10 cellular contexts compared by ENCODE assay signal in the genomic region with DNA sequence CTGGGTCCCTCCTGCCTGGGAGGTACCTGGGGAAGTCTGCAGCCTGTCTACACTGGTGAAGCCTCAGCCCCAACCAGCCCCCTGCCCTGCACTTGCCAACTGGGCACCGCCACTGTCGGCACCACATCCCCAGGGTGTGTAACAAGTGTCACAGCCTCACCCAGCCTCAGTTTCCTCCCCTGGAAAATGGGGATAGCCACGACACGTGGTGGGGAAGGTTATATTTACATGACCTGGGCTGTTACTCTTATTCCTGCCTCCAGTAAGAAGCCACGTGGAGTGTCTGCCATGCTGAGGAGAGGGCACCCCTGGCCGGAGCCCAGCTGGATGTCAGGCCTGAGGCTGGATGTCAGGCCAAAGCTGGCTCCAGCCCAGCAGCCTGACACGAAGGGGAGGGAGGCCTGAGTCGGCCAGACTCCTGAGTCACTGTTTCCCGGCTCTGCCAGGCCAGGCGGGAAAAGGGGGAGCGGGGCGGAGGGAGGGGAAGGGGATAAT. TPM values are rescaled to one million over a fixed set of nuclear protein-coding genes. Genes with fewer than 3 reads are reported as not detected.
A peak's percentile ranks its signal among the peaks of the same experiment; 100 is the strongest.
DNase-seq lines count a peak whose midpoint lies in the region; ATAC-seq, FAIRE-seq and TF ChIP-seq lines count a peak whose summit lies in the region.
"Had no signal": no experiment of that assay in that cellular context is flagged by ENCODE, and none has a peak within 500 bp of the region (broad histone marks: within the 10 kb centered on the region; RNA-seq: fewer than 3 reads in every experiment).

No MANE protein-coding gene starts in this region.

- H3K27me3 Mint-ChIP-seq in activated T-helper 1 cell treated with anti-CD3 and anti-CD28 coated beads, Interleukin-12 subunit alpha, Interleukin-12 subunit beta, Interleukin-2, Interleukin-4 antibody, amounts not matched to agents 30 ng/mL and 10 ng/mL and 1 ng/mL, durations not matched to agents 14 hours and 24 hours and 36 hours (ENCODE audit: insufficient read depth) = no peaks in the 10 kb centered on the region
- peaks cover 14% of the 10 kb centered on the region for H3K27me3 Mint-ChIP-seq in activated CD4-positive, alpha-beta memory T cell treated with anti-CD3 and anti-CD28 coated beads, Interleukin-2, amount 10 ng/mL, durations not matched to agents 7 days and 5 days

- H3K9me3 ChIP-seq in endothelial cell of umbilical vein (replicated peaks; ENCODE audit: control insufficient read depth, insufficient read depth, low read length) (no peaks in the 10 kb centered on the region), aorta (ENCODE audit: control insufficient read depth, low read length) (no peaks in the 10 kb centered on the region)
- H3K9me3 ChIP-seq: prostate gland had no signal

- no peak for TF ChIP-seq CTCF in endothelial cell of umbilical vein (IDR thresholded peaks at IDR 0.05; ENCODE audit: extremely low read depth in 1 of 2, insufficient read depth in 1 of 2, low read depth in 1 of 2, low read length in 2 of 2)

- H3K36me3 Mint-ChIP-seq in activated T-helper 1 cell treated with anti-CD3 and anti-CD28 coated beads, Interleukin-12 subunit alpha, Interleukin-12 subunit beta, Interleukin-2, Interleukin-4 antibody, amounts not matched to agents 30 ng/mL and 10 ng/mL and 1 ng/mL, durations not matched to agents 14 hours and 24 hours and 36 hours (ENCODE audit: low read depth) = no peaks in the 10 kb centered on the region
- H3K36me3 Mint-ChIP-seq in activated CD4-positive, alpha-beta memory T cell treated with anti-CD3 and anti-CD28 coated beads, Interleukin-2, amount 10 ng/mL, durations not matched to agents 7 days and 5 days (ENCODE audit: low read depth) = no peaks in the 10 kb centered on the region

- 7 to 8% methylated on average over 10 to 12 of the region's 12 CpGs for WGBS in aorta, 2 donors

- no peaks in the 10 kb centered on the region for H3K79me2 ChIP-seq in endothelial cell of umbilical vein (ENCODE audit: control insufficient read depth, insufficient read depth, low read length)

- no peak overlapping the region for H3K4me3 Mint-ChIP-seq in activated T-helper 1 cell treated with anti-CD3 and anti-CD28 coated beads, Interleukin-12 subunit alpha, Interleukin-12 subunit beta, Interleukin-2, Interleukin-4 antibody, amounts not matched to agents 30 ng/mL and 10 ng/mL and 1 ng/mL, durations not matched to agents 14 hours and 24 hours and 36 hours
- no peak overlapping the region for H3K4me3 Mint-ChIP-seq in activated CD4-positive, alpha-beta memory T cell treated with anti-CD3 and anti-CD28 coated beads, Interleukin-2, amount 10 ng/mL, durations not matched to agents 7 days and 5 days

- ATAC-seq in aorta (ENCODE audit: low FRiP score) (peak; percentile 80), HG03175 (IDR thresholded peaks at IDR 0.05; ENCODE audit: unreplicated experiment) (no peak)

- H3K4me1 ChIP-seq in endothelial cell of umbilical vein (ENCODE audit: control insufficient read depth, extremely low read depth, insufficient read depth, low read length) (peaks cover 43% of the 10 kb centered on the region), aorta (ENCODE audit: control insufficient read depth in 1 of 2, insufficient read depth in 2 of 2, low read length in 2 of 2) (no peaks in the 10 kb centered on the region)
- H3K4me1 ChIP-seq: prostate gland had no signal

- FAIRE-seq in endothelial cell of umbilical vein (lab: Jason Lieb, UNC) = peak; percentile 93

- peak overlapping the region; percentile 99 for H3K27ac ChIP-seq in endothelial cell of umbilical vein (ENCODE audit: insufficient read depth, low read depth, low read length)
- peak overlapping the region in 1 of 2 donors; percentile 41 for H3K27ac ChIP-seq in aorta (ENCODE audit: low read depth in 1 of 2, low read length in 2 of 2)
- H3K27ac ChIP-seq: prostate gland had no signal

- no peaks in the 10 kb centered on the region for H4K20me1 ChIP-seq in endothelial cell of umbilical vein (replicated peaks; ENCODE audit: control insufficient read depth, extremely low read depth, insufficient read depth, low read length)

- BruUV-seq in endothelial cell of umbilical vein (replicated peaks; lab: Mats Ljungman, UMichigan) = no TSS peak

- CTCF ChIA-PET in endothelial cell of umbilical vein (lab: Charles Lee) = interaction anchor here (0.7 to 2.1 kb wide), 6 partner anchors 15 to 48 kb away, joined by 3 to 7 read pairs (median 6); no protein-coding TSS in a partner anchor
- CTCF ChIA-PET in activated CD4-positive, alpha-beta memory T cell treated with anti-CD3 and anti-CD28 coated beads, Interleukin-2, amount 10 ng/mL, durations not matched to agents 7 days and 5 days (lab: Charles Lee) = interaction anchor here (1.1 kb wide), 1 partner anchor 49 kb away, joined by 3 read pairs; no protein-coding TSS in a partner anchor

- H2AFZ ChIP-seq in endothelial cell of umbilical vein (ENCODE audit: low read depth, low read length) = no peak overlapping the region

- TF ChIP-seq POLR2A in endothelial cell of umbilical vein (IDR thresholded peaks at IDR 0.05; ENCODE audit: low read depth, low read length) = peak; percentile 9

- intact Hi-C loops in endothelial cell of umbilical vein (cut with micrococcal nuclease) = no loop called here
- intact Hi-C loops in aorta (cut with DNase I) = no loop called here
- intact Hi-C loops in activated T-helper 1 cell treated with anti-CD3 and anti-CD28 coated beads, Interleukin-12 subunit alpha, Interleukin-12 subunit beta, Interleukin-2, Interleukin-4 antibody, amounts not matched to agents 30 ng/mL and 10 ng/mL and 1 ng/mL, durations not matched to agents 14 hours and 24 hours and 36 hours (cut with micrococcal nuclease) = no loop called here

- peak overlapping the region; percentile 61 for H3K9ac ChIP-seq in endothelial cell of umbilical vein (replicated peaks; ENCODE audit: extremely low read depth, insufficient read depth, low read length)

- DNase-seq in NCI-H82 (lab: John Stamatoyannopoulos, UW) (peak; percentile 39), NCI-H82 treated with DMSO at 0.1 percent for 48 hours (lab: John Stamatoyannopoulos, UW; ENCODE audit: unreplicated experiment) (no peak), endothelial cell of umbilical vein (ENCODE audit: low read depth, low spot score) (peak; percentile 95), lung microvascular endothelial cell (ENCODE audit: low read depth in 2 of 2) (peak; percentile 95 to 97), aorta (peak; percentile 93 to 96)
- DNase-seq in activated T-helper 1 cell treated with anti-CD3 and anti-CD28 coated beads, Interleukin-12 subunit alpha, Interleukin-12 subunit beta, Interleukin-2, Interleukin-4 antibody, amounts not matched to agents 30 ng/mL and 10 ng/mL and 1 ng/mL, durations not matched to agents 14 hours and 24 hours and 36 hours (ENCODE audit: low spot score) = no peak
- no peak for DNase-seq in activated CD4-positive, alpha-beta memory T cell treated with anti-CD3 and anti-CD28 coated beads, Interleukin-2, amount 10 ng/mL, durations not matched to agents 7 days and 5 days
- DNase-seq: cerebellar nuclear complex had no signal

- no peak overlapping the region for H3K27ac Mint-ChIP-seq in activated T-helper 1 cell treated with anti-CD3 and anti-CD28 coated beads, Interleukin-12 subunit alpha, Interleukin-12 subunit beta, Interleukin-2, Interleukin-4 antibody, amounts not matched to agents 30 ng/mL and 10 ng/mL and 1 ng/mL, durations not matched to agents 14 hours and 24 hours and 36 hours
- H3K27ac Mint-ChIP-seq in activated CD4-positive, alpha-beta memory T cell treated with anti-CD3 and anti-CD28 coated beads, Interleukin-2, amount 10 ng/mL, durations not matched to agents 7 days and 5 days = no peak overlapping the region

- H3K27me3 ChIP-seq in endothelial cell of umbilical vein (ENCODE audit: control insufficient read depth in 2 of 2, insufficient read depth in 2 of 2, low read length in 2 of 2) (no peaks in the 10 kb centered on the region), aorta (ENCODE audit: control insufficient read depth in 1 of 2, insufficient read depth in 2 of 2, low read length in 1 of 2) (no peaks in the 10 kb centered on the region)

- H3K36me3 ChIP-seq in endothelial cell of umbilical vein (ENCODE audit: control insufficient read depth in 2 of 2, extremely low read depth in 1 of 2, insufficient read depth in 2 of 2, low read length in 2 of 2) (no peaks in the 10 kb centered on the region), aorta (ENCODE audit: control insufficient read depth in 1 of 2, insufficient read depth in 2 of 2, low read length in 1 of 2) (no peaks in the 10 kb centered on the region)
- H3K36me3 ChIP-seq: prostate gland had no signal

- peaks cover 11% of the 10 kb centered on the region for H3K4me1 Mint-ChIP-seq in activated T-helper 1 cell treated with anti-CD3 and anti-CD28 coated beads, Interleukin-12 subunit alpha, Interleukin-12 subunit beta, Interleukin-2, Interleukin-4 antibody, amounts not matched to agents 30 ng/mL and 10 ng/mL and 1 ng/mL, durations not matched to agents 14 hours and 24 hours and 36 hours (ENCODE audit: low read depth)
- H3K4me1 Mint-ChIP-seq in activated CD4-positive, alpha-beta memory T cell treated with anti-CD3 and anti-CD28 coated beads, Interleukin-2, amount 10 ng/mL, durations not matched to agents 7 days and 5 days = no peaks in the 10 kb centered on the region

- H3K4me2 ChIP-seq in endothelial cell of umbilical vein (ENCODE audit: insufficient read depth, low read length) = no peak overlapping the region

- no peak overlapping the region for H3K4me3 ChIP-seq in endothelial cell of umbilical vein (replicated peaks in 1 of 3; ENCODE audit: insufficient read depth in 1 of 3, low read depth in 1 of 3, low read length in 3 of 3)
- no peak overlapping the region for H3K4me3 ChIP-seq in aorta (ENCODE audit: low read length in 2 of 2)
- H3K4me3 ChIP-seq: prostate gland had no signal

- dilution Hi-C loops in endothelial cell of umbilical vein (cut with MboI; ENCODE audit: extremely low pct_ligation_motif_present, low sequenced_read_pairs) = no loop called here

- POLR2A ChIA-PET in endothelial cell of umbilical vein (lab: Charles Lee) = interaction anchor here (0.7 kb wide), 1 partner anchor 39 kb away, joined by 4 read pairs; no protein-coding TSS in a partner anchor
- POLR2A ChIA-PET in activated CD4-positive, alpha-beta memory T cell treated with anti-CD3 and anti-CD28 coated beads, Interleukin-2, amount 10 ng/mL, durations not matched to agents 7 days and 5 days (lab: Charles Lee) = no interaction called here

- no peaks in the 10 kb centered on the region for H3K9me3 Mint-ChIP-seq in activated T-helper 1 cell treated with anti-CD3 and anti-CD28 coated beads, Interleukin-12 subunit alpha, Interleukin-12 subunit beta, Interleukin-2, Interleukin-4 antibody, amounts not matched to agents 30 ng/mL and 10 ng/mL and 1 ng/mL, durations not matched to agents 14 hours and 24 hours and 36 hours
- H3K9me3 Mint-ChIP-seq in activated CD4-positive, alpha-beta memory T cell treated with anti-CD3 and anti-CD28 coated beads, Interleukin-2, amount 10 ng/mL, durations not matched to agents 7 days and 5 days = no peaks in the 10 kb centered on the region

- no peaks in the 10 kb centered on the region for H3K9me1 ChIP-seq in endothelial cell of umbilical vein (replicated peaks; ENCODE audit: control insufficient read depth, extremely low read depth, insufficient read depth, low read length)

RNA-seq across cellular contexts. Expression of gene SNAI1, which starts 44.9 kb away (rescaled TPM):
- total RNA-seq in endothelial cell of umbilical vein (13.4 and 14.5 TPM in 2 replicates), lung microvascular endothelial cell (1.1 and 1.8 TPM in 2 replicates), aorta (10 to 100 TPM; 10.4 to 44.7 TPM)
- polyA plus RNA-seq in endothelial cell of umbilical vein (10.8 and 11.5 TPM in 2 replicates), aorta (1 to 10 TPM; 7.8 to 8.3 TPM)
- polyA plus RNA-seq in endothelial cell of umbilical vein (2011; cell fraction: cytosol; rRNA removed) = 7.7 and 9.9 TPM in 2 replicates
- 12.2 and 20.4 TPM in 2 replicates for polyA plus RNA-seq in endothelial cell of umbilical vein (2011; cell fraction: nucleus; rRNA removed)
- 18.2 and 24.7 TPM in 2 replicates for polyA plus RNA-seq in endothelial cell of umbilical vein (2012)
- polyA minus RNA-seq in endothelial cell of umbilical vein = 3.4 and 6.5 TPM in 2 replicates
- 7.0 TPM for polyA minus RNA-seq in endothelial cell of umbilical vein (2011; cell fraction: cytosol; rRNA and poly(A)+ RNA removed)
- 8.3 and 18.7 TPM in 2 replicates for polyA minus RNA-seq in endothelial cell of umbilical vein (2011; cell fraction: nucleus; rRNA and poly(A)+ RNA removed)
- 3.5 and 3.9 TPM in 2 replicates for total RNA-seq in activated T-helper 1 cell treated with anti-CD3 and anti-CD28 coated beads, Interleukin-12 subunit alpha, Interleukin-12 subunit beta, Interleukin-2, Interleukin-4 antibody, amounts not matched to agents 30 ng/mL and 10 ng/mL and 1 ng/mL, durations not matched to agents 14 hours and 24 hours and 36 hours
- under 1 TPM; 0.28 to 0.38 TPM for total RNA-seq in activated CD4-positive, alpha-beta memory T cell treated with anti-CD3 and anti-CD28 coated beads, Interleukin-2, amount 10 ng/mL, durations not matched to agents 7 days and 5 days

Comparison
In these comparisons a context has a peak if more than half of its experiments do, and no peak if none do; other contexts are left out.
1. DNase-seq: peak in NCI-H82 (single experiment), endothelial cell of umbilical vein (single experiment), lung microvascular endothelial cell (2 of 2) and aorta (2 of 2); none in NCI-H82 treated with DMSO at 0.1 percent for 48 hours (single experiment), activated T-helper 1 cell treated with anti-CD3 and anti-CD28 coated beads, Interleukin-12 subunit alpha, Interleukin-12 subunit beta, Interleukin-2, Interleukin-4 antibody, amounts not matched to agents 30 ng/mL and 10 ng/mL and 1 ng/mL, durations not matched to agents 14 hours and 24 hours and 36 hours (single experiment) and activated CD4-positive, alpha-beta memory T cell treated with anti-CD3 and anti-CD28 coated beads, Interleukin-2, amount 10 ng/mL, durations not matched to agents 7 days and 5 days (single experiment).